In genomic region chr6:20236344-20236743, GRCh38 we compare ENCODE assay signal across 23 cellular contexts. TPM values are rescaled to one million over a fixed set of nuclear protein-coding genes. Genes with fewer than 3 reads are reported as not detected.
DNase-seq lines count a peak whose midpoint lies in the region; ATAC-seq and TF ChIP-seq lines count a peak whose summit lies in the region.
"Had no signal": no experiment of that assay in that cellular context is flagged by ENCODE, and none has a peak within 500 bp of the region (broad histone marks: within the 10 kb centered on the region; RNA-seq: fewer than 3 reads in every experiment).

No MANE protein-coding gene starts in this region.

- H3K4me3 ChIP-seq in GM12865 (ENCODE audit: low read depth, low read length) (no peak overlapping the region), Karpas-422 (ENCODE audit: low read length) (no peak overlapping the region), H7 (ENCODE audit: insufficient read depth, low read depth, low read length) (no peak overlapping the region)
- H3K4me3 ChIP-seq: A549, GM23248, HAP-1, SJSA1 had no signal

- peak overlapping the region; percentile 96 for H3K27ac Mint-ChIP-seq in type B pancreatic cell

- no peak for ATAC-seq in HG02973 (IDR thresholded peaks at IDR 0.05; ENCODE audit: unreplicated experiment)
- ATAC-seq: A549, Right ventricle myocardium inferior had no signal

- TF ChIP-seq CTCF in GM12865 (IDR thresholded peaks at IDR 0.05; ENCODE audit: insufficient read depth, low read depth, low read length, missing control alignments) (no peak), type B pancreatic cell (conservative IDR thresholded peaks at IDR 0.05) (no peak)

- no peaks in the 10 kb centered on the region for H3K4me1 ChIP-seq in Karpas-422 (ENCODE audit: low read length)
- H3K4me1 ChIP-seq: A549, BE2C, SJSA1 had no signal

- H2AFZ ChIP-seq in Karpas-422 (ENCODE audit: low read length): no peak overlapping the region
- H2AFZ ChIP-seq: GM23248 had no signal

- no peaks in the 10 kb centered on the region for H3K9me3 ChIP-seq in Karpas-422 (ENCODE audit: low read length)
- H3K9me3 ChIP-seq: A549, BE2C, HAP-1, SJSA1 had no signal

- H3K4me1 Mint-ChIP-seq in type B pancreatic cell (ENCODE audit: unreplicated experiment): peaks cover 10% of the 10 kb centered on the region

- no peaks in the 10 kb centered on the region for H4K20me1 ChIP-seq in Karpas-422 (ENCODE audit: insufficient read depth, low read depth, low read length)

- no peak overlapping the region for H3K4me3 Mint-ChIP-seq in type B pancreatic cell

- no peaks in the 10 kb centered on the region for H3K36me3 Mint-ChIP-seq in type B pancreatic cell

- peak; percentile 6 for DNase-seq in GM12865 (ENCODE audit: low read depth)
- peak; percentile 33 for DNase-seq in Karpas-422
- no peak for DNase-seq in epithelial cell of prostate (ENCODE audit: low read depth, low spot score)
- no peak for DNase-seq in type B pancreatic cell (ENCODE audit: extremely low spot score, unreplicated experiment)
- no peak for DNase-seq in SW480 (ENCODE audit: low spot score)
- no peak for DNase-seq in H7
- DNase-seq: BE2C; DMS153; GM23248; IMR-90; MV-4-11; NCI-H1105 treated with DMSO at 0.1 percent for 48 hours; NCI-H2029 treated with DMSO at 0.1 percent for 48 hours; NCI-H226; NCI-H510A treated with DMSO at 0.1 percent for 48 hours; NCI-H748 treated with DMSO at 0.1 percent for 48 hours; NK-92 treated with Interleukin-12 subunit alpha and Interleukin-12 subunit beta, amount 100 ng/mL, for 24 hours; OCI-M1 had no signal

- H3K27me3 ChIP-seq in Karpas-422 (ENCODE audit: low read length) (no peaks in the 10 kb centered on the region), H7 (ENCODE audit: control insufficient read depth, insufficient read depth, low read length) (no peaks in the 10 kb centered on the region)
- H3K27me3 ChIP-seq: SJSA1 had no signal

- H3K9me2 ChIP-seq in Karpas-422 (replicated peaks; ENCODE audit: insufficient read depth, low read length): no peaks in the 10 kb centered on the region

- no peak overlapping the region for H3K9ac ChIP-seq in Karpas-422 (ENCODE audit: low read length)
- H3K9ac ChIP-seq: GM23248 had no signal

- H3K27me3 Mint-ChIP-seq in type B pancreatic cell: no peaks in the 10 kb centered on the region

- H3K36me3 ChIP-seq in Karpas-422 (ENCODE audit: insufficient read depth, low read length): no peaks in the 10 kb centered on the region
- H3K36me3 ChIP-seq in H7 (replicated peaks; ENCODE audit: control insufficient read depth, insufficient read depth, low read length): no peaks in the 10 kb centered on the region
- H3K36me3 ChIP-seq: BE2C, HAP-1, SJSA1 had no signal

- H3K27ac ChIP-seq in Karpas-422 (ENCODE audit: low read length) (no peak overlapping the region), epithelial cell of prostate (peak overlapping the region; percentile 43)
- H3K27ac ChIP-seq: A549, GM23248, SJSA1 had no signal

- H3K79me2 ChIP-seq in Karpas-422 (ENCODE audit: low read length): no peaks in the 10 kb centered on the region

- no peak overlapping the region for H3K4me2 ChIP-seq in Karpas-422 (ENCODE audit: low read depth, low read length, poor library complexity, severe bottlenecking)
- H3K4me2 ChIP-seq: A549 had no signal

- H3K9me3 Mint-ChIP-seq in type B pancreatic cell: no peaks in the 10 kb centered on the region

RNA-seq across cellular contexts. Expression of gene MBOAT1, which starts 24.1 kb away (rescaled TPM):
- not detected in 2 replicates for total RNA-seq in Karpas-422 (2014; rRNA removed; shearing (Covaris generic); ENCODE audit: low replicate concordance)
- total RNA-seq in type B pancreatic cell (ENCODE audit: low replicate concordance): 83.3 and 116 TPM in 2 replicates
- total RNA-seq in H7 (2014; rRNA removed; shearing (Covaris generic)): 17.9 and 23.6 TPM in 2 replicates

Comparison
In these comparisons a context has a peak if more than half of its experiments do, and no peak if none do; other contexts are left out.
1. DNase-seq: peak in GM12865 (single experiment) and Karpas-422 (single experiment); none in epithelial cell of prostate (single experiment), type B pancreatic cell (single experiment), SW480 (single experiment) and H7 (single experiment).
2. RNA of gene MBOAT1, which starts 24.1 kb away (total RNA-seq): 83.3 to 116 TPM in type B pancreatic cell and 17.9 to 23.6 TPM in H7; not detected in Karpas-422; every median in the first group is over 10 times any median in the second.